ENCODE assay signal across 8 cellular contexts in the genomic region with DNA sequence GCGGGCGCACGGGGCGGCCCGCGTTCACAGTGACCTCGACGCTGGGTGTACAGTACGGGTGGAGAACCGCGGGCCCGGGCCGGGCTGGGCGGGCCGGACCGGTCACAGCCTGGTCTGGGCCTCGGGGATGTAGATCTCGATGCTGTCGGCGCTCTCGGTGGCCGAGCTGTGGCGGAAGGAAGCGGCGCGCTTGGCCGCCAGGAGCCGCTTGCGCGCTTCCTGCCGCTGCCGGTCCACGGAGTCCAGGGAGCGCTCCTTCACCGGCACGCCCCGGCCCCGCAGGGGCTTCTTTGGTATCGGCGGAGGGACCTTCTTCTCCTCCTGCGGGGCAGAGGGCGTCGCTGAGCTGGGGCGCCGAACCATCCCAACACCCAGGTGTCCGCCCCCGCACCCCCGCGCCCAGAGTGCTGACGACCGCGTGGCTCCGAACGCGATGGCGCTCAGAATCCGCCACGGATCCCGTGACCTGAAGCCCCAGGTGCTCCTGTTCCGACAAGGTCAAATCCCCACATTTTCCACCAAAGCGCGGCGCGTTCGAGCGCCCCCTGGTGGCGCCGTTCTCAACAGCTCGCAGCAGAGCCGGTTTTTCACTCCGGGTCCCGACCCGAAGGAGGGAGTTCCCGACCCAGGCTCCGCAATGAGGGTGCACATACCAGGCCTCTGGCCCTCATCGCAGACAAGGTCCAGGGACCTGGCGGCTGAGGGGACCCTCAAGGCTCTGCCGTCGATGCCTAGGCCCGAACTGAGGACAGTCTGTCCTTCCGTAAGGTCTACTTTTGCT. TPM values are rescaled to one million over a fixed set of nuclear protein-coding genes. Genes with fewer than 3 reads are reported as not detected.
DNase-seq lines count a peak whose midpoint lies in the region; ATAC-seq and TF ChIP-seq lines count a peak whose summit lies in the region.

No MANE protein-coding gene starts in this region.

- TF ChIP-seq CTCF in heart left ventricle (IDR thresholded peaks at IDR 0.05) (peak; percentile 93 to 99 (median 98)), type B pancreatic cell (conservative IDR thresholded peaks at IDR 0.05) (peak; percentile 99)

- no peaks in the 10 kb centered on the region for H3K9me3 Mint-ChIP-seq in activated naive CD8-positive, alpha-beta T cell treated with anti-CD3 and anti-CD28 coated beads, Interleukin-2, amount 50 U/mL, for 24 hours
- H3K9me3 Mint-ChIP-seq in type B pancreatic cell = no peaks in the 10 kb centered on the region

- peak; percentile 17 to 80 (median 57) for DNase-seq in C1 segment of cervical spinal cord (lab: John Stamatoyannopoulos, UW)
- peak; percentile 89 for DNase-seq in HuH-7.5 (ENCODE audit: low spot score)
- peak; percentile 78 for DNase-seq in SW480 (ENCODE audit: low spot score)
- DNase-seq in activated naive CD8-positive, alpha-beta T cell treated with anti-CD3 and anti-CD28 coated beads, Interleukin-2, amount 50 U/mL, for 24 hours = peak; percentile 97
- DNase-seq in heart left ventricle = peak; percentile 80 to 93 (median 86)
- DNase-seq in posterior cingulate gyrus = peak; percentile 68 to 97 (median 82)
- peak; percentile 94 for DNase-seq in type B pancreatic cell (ENCODE audit: extremely low spot score, unreplicated experiment)

- peak; percentile 72 for ATAC-seq in GM19351 (IDR thresholded peaks at IDR 0.05; ENCODE audit: unreplicated experiment)
- peak; percentile 52 for ATAC-seq in activated naive CD8-positive, alpha-beta T cell treated with anti-CD3 and anti-CD28 coated beads, Interleukin-2, amount 50 U/mL, for 24 hours
- peak; percentile 32 to 84 (median 76) for ATAC-seq in heart left ventricle

- H3K4me1 ChIP-seq in heart left ventricle = peaks cover 0 to 23% (median 10%) of the 10 kb centered on the region in 12 donors

- H3K4me3 ChIP-seq in heart left ventricle = peak overlapping the region; percentile 32 to 95 (median 71)

- H3K27ac ChIP-seq in heart left ventricle = peak overlapping the region in 11 of 12 donors; percentile 60 to 94 (median 83)

- WGBS in heart left ventricle, 4 donors = 2 to 3% (median 2%) methylated on average over 29 to 81 of the region's 81 CpGs

- intact Hi-C loops in heart left ventricle (cut with DNase I) = loop anchor here in 8 of 10 donors (1.0 to 10.0 kb wide), 7 partner anchors 13 to 119 kb away; a partner anchor contains a TSS
- intact Hi-C loops in posterior cingulate gyrus (cut with DNase I) = no loop called here

- no peaks in the 10 kb centered on the region for H3K36me3 ChIP-seq in heart left ventricle

- no peaks in the 10 kb centered on the region for H3K9me3 ChIP-seq in heart left ventricle

- TF ChIP-seq POLR2A in heart left ventricle (IDR thresholded peaks at IDR 0.05) = no peak

- H3K27me3 ChIP-seq in heart left ventricle = no peaks in the 10 kb centered on the region

- H3K27ac Mint-ChIP-seq in activated naive CD8-positive, alpha-beta T cell treated with anti-CD3 and anti-CD28 coated beads, Interleukin-2, amount 50 U/mL, for 24 hours = peak overlapping the region; percentile 86
- H3K27ac Mint-ChIP-seq in type B pancreatic cell = peak overlapping the region; percentile 46

- peaks cover 30% of the 10 kb centered on the region for H3K4me1 Mint-ChIP-seq in activated naive CD8-positive, alpha-beta T cell treated with anti-CD3 and anti-CD28 coated beads, Interleukin-2, amount 50 U/mL, for 24 hours
- no peaks in the 10 kb centered on the region for H3K4me1 Mint-ChIP-seq in type B pancreatic cell (ENCODE audit: unreplicated experiment)

- H3K27me3 Mint-ChIP-seq in activated naive CD8-positive, alpha-beta T cell treated with anti-CD3 and anti-CD28 coated beads, Interleukin-2, amount 50 U/mL, for 24 hours = peaks cover 2% of the 10 kb centered on the region
- peaks cover 52% of the 10 kb centered on the region for H3K27me3 Mint-ChIP-seq in type B pancreatic cell

- peak overlapping the region; percentile 77 for H3K4me3 Mint-ChIP-seq in activated naive CD8-positive, alpha-beta T cell treated with anti-CD3 and anti-CD28 coated beads, Interleukin-2, amount 50 U/mL, for 24 hours
- H3K4me3 Mint-ChIP-seq in type B pancreatic cell = peak overlapping the region; percentile 86

- no peaks in the 10 kb centered on the region for H3K36me3 Mint-ChIP-seq in activated naive CD8-positive, alpha-beta T cell treated with anti-CD3 and anti-CD28 coated beads, Interleukin-2, amount 50 U/mL, for 24 hours (ENCODE audit: low read depth)
- no peaks in the 10 kb centered on the region for H3K36me3 Mint-ChIP-seq in type B pancreatic cell

RNA-seq across cellular contexts. Expression of a gene that starts 6.6 kb away (rescaled TPM):
- 10 to 100 TPM; 33.5 to 52.4 (median 37.8) TPM for total RNA-seq in heart left ventricle
- polyA plus RNA-seq in heart left ventricle = 10 to 100 TPM; 16.1 to 98.5 TPM
- 39.0 and 45.6 TPM in 2 replicates for total RNA-seq in type B pancreatic cell (ENCODE audit: low replicate concordance)

Comparison
In these comparisons a context has a peak if more than half of its experiments do, and no peak if none do; other contexts are left out.
1. Peak in every context shown above with its lines: DNase-seq, ATAC-seq, H3K4me3 ChIP-seq and H3K27ac ChIP-seq.